12 cellular contexts compared by ENCODE assay signal in genomic region chr5:42620579-42621216, GRCh38.
DNase-seq lines count a peak whose midpoint lies in the region; ATAC-seq lines count a peak whose summit lies in the region.
"Had no signal": no experiment of that assay in that cellular context is flagged by ENCODE, and none has a peak within 500 bp of the region (broad histone marks: within the 10 kb centered on the region; RNA-seq: fewer than 3 reads in every experiment).

No MANE protein-coding gene starts in this region.

- H3K9me3 ChIP-seq in mucosa of rectum (ENCODE audit: control insufficient read depth in 2 of 2, low read length in 2 of 2): no peaks in the 10 kb centered on the region
- H3K9me3 ChIP-seq: adrenal gland had no signal

- H3K27ac ChIP-seq in mucosa of rectum (ENCODE audit: low read depth in 2 of 2, low read length in 2 of 2): peak overlapping the region; percentile 6 to 27

- peaks cover 8 to 14% of the 10 kb centered on the region in 2 donors for H3K4me1 ChIP-seq in mucosa of rectum (ENCODE audit: control insufficient read depth in 2 of 2, insufficient read depth in 2 of 2, low read length in 2 of 2)

- DNase-seq in AG20443 (ENCODE audit: low spot score): peak; percentile 15
- peak; percentile 27 for DNase-seq in M059J (ENCODE audit: low read depth)
- no peak for DNase-seq in islet precursor cell
- DNase-seq: adrenal gland, NCI-H1105 treated with DMSO at 0.1 percent for 48 hours, NCI-H446, occipital lobe had no signal

- ATAC-seq in esophagus mucosa (peak; percentile 72), GM21825 (IDR thresholded peaks at IDR 0.05; ENCODE audit: unreplicated experiment) (no peak), GM19467 (IDR thresholded peaks at IDR 0.05; ENCODE audit: unreplicated experiment) (no peak), HG03521 (IDR thresholded peaks at IDR 0.05; ENCODE audit: unreplicated experiment) (no peak)

- no peak overlapping the region for H3K4me3 ChIP-seq in mucosa of rectum (ENCODE audit: low read length in 2 of 2)
- H3K4me3 ChIP-seq: adrenal gland had no signal

- H3K36me3 ChIP-seq in mucosa of rectum (ENCODE audit: control insufficient read depth in 2 of 2, insufficient read depth in 2 of 2, low read length in 2 of 2): no peaks in the 10 kb centered on the region
- H3K36me3 ChIP-seq: adrenal gland had no signal

- H3K27me3 ChIP-seq in mucosa of rectum (ENCODE audit: control insufficient read depth in 2 of 2, insufficient read depth in 2 of 2, low read length in 2 of 2): no peaks in the 10 kb centered on the region
- H3K27me3 ChIP-seq: adrenal gland had no signal

- no peak overlapping the region for H3K9ac ChIP-seq in mucosa of rectum (ENCODE audit: low read depth in 1 of 2, low read length in 2 of 2)
